Comparison of ENCODE assay signal across 27 cellular contexts in genomic region chr19:6078068-6078467, GRCh38. TPM values are rescaled to one million over a fixed set of nuclear protein-coding genes. Genes with fewer than 3 reads are reported as not detected.
DNase-seq lines count a peak whose midpoint lies in the region; ATAC-seq, FAIRE-seq and TF ChIP-seq lines count a peak whose summit lies in the region.
"Had no signal": no experiment of that assay in that cellular context is flagged by ENCODE, and none has a peak within 500 bp of the region (broad histone marks: within the 10 kb centered on the region; RNA-seq: fewer than 3 reads in every experiment).

No MANE protein-coding gene starts in this region.

- H3K4me1 Mint-ChIP-seq in progenitor cell of endocrine pancreas (ENCODE audit: low read depth), result peaks cover 23% of the 10 kb centered on the region

- no peaks in the 10 kb centered on the region for H3K9me3 Mint-ChIP-seq in progenitor cell of endocrine pancreas (ENCODE audit: low read depth)

- no peak for TF ChIP-seq CTCF in RWPE2 (IDR thresholded peaks at IDR 0.05; ENCODE audit: poor library complexity, severe bottlenecking)
- TF ChIP-seq CTCF in gastroesophageal sphincter (IDR thresholded peaks at IDR 0.05), result no peak
- TF ChIP-seq CTCF in progenitor cell of endocrine pancreas (IDR thresholded peaks at IDR 0.05; ENCODE audit: unreplicated experiment), result no peak

- H3K4me2 ChIP-seq in GM23248 (ENCODE audit: unreplicated experiment), result no peak overlapping the region

- H3K4me1 ChIP-seq in GM23248 (ENCODE audit: insufficient read depth) (peaks cover 20% of the 10 kb centered on the region), RWPE2 (ENCODE audit: insufficient read depth, poor library complexity, severe bottlenecking) (peaks cover 16% of the 10 kb centered on the region), gastroesophageal sphincter (peaks cover 0 to 81% (median 24%) of the 10 kb centered on the region in 3 donors)

- no peak for TF ChIP-seq POLR2A in gastroesophageal sphincter (IDR thresholded peaks at IDR 0.05)

- H3K27me3 Mint-ChIP-seq in progenitor cell of endocrine pancreas, result no peaks in the 10 kb centered on the region
- H3K27me3 Mint-ChIP-seq: CD4-positive, CD25-positive, alpha-beta regulatory T cell had no signal

- no peak overlapping the region for H2AFZ ChIP-seq in GM23248

- no peak for DNase-seq in GM23248
- no peak for DNase-seq in RWPE2 (ENCODE audit: low spot score)
- DNase-seq in progenitor cell of endocrine pancreas (ENCODE audit: low spot score, unreplicated experiment), result no peak
- no peak for DNase-seq in urothelium cell line (ENCODE audit: low spot score)
- DNase-seq in NCI-H1436 (lab: John Stamatoyannopoulos, UW), result no peak
- DNase-seq in NCI-H446 (lab: John Stamatoyannopoulos, UW), result no peak
- DNase-seq: CD4-positive, CD25-positive, alpha-beta regulatory T cell; EL; GF-D8; KG1; NCI-H1092 treated with DMSO at 0.1 percent for 48 hours; NCI-H146; NCI-H2029; NCI-H2227 treated with DMSO at 0.1 percent for 48 hours; NCI-H510A treated with DMSO at 0.1 percent for 48 hours; NCI-H748 treated with DMSO at 0.1 percent for 48 hours; NK-92 treated with Interleukin-12 subunit alpha and Interleukin-12 subunit beta, amount 100 ng/mL, for 24 hours; Right ventricle myocardium superior had no signal

- H3K36me3 ChIP-seq in GM23248 (ENCODE audit: low read depth) (no peaks in the 10 kb centered on the region), RWPE2 (ENCODE audit: low read depth) (no peaks in the 10 kb centered on the region), gastroesophageal sphincter (no peaks in the 10 kb centered on the region)

- no peaks in the 10 kb centered on the region for H3K9me2 ChIP-seq in GM23248 (ENCODE audit: insufficient read depth)

- no peak overlapping the region for H3K4me3 ChIP-seq in GM23248
- no peak overlapping the region for H3K4me3 ChIP-seq in RWPE2 (ENCODE audit: severe bottlenecking)
- H3K4me3 ChIP-seq in gastroesophageal sphincter, result no peak overlapping the region

- in situ Hi-C loops in GM23248 (cut with MboI), result no loop called here

- no peak overlapping the region for H3K4me3 Mint-ChIP-seq in progenitor cell of endocrine pancreas (ENCODE audit: low read depth)
- H3K4me3 Mint-ChIP-seq: CD4-positive, CD25-positive, alpha-beta regulatory T cell had no signal

- no peak for ATAC-seq in RWPE2 (ENCODE audit: low read depth)
- no peak for ATAC-seq in gastroesophageal sphincter
- ATAC-seq: HepG2, Panc1 had no signal

- H3K27ac ChIP-seq in GM23248, result peak overlapping the region; percentile 98; the same call in 1 of the 2 replicates
- peak overlapping the region; percentile 87 for H3K27ac ChIP-seq in RWPE2 (ENCODE audit: poor library complexity, severe bottlenecking)
- peak overlapping the region in 3 of 4 donors; percentile 60 to 98 (median 96) for H3K27ac ChIP-seq in gastroesophageal sphincter

- WGBS in GM23248 (ENCODE audit: low coverage in 1 of 2, low lambda C conversion rate in 2 of 2, missing lambda C conversion rate in 2 of 2), 2 experiments, result 97 to 98% methylated on average over 4 of the region's 4 CpGs
- 70 to 79% methylated on average over 2 to 4 of the region's 4 CpGs for WGBS in gastroesophageal sphincter (ENCODE audit: low coverage in 1 of 2), 2 donors

- no peaks in the 10 kb centered on the region for H3K27me3 ChIP-seq in GM23248 (replicated peaks; ENCODE audit: insufficient read depth)
- no peaks in the 10 kb centered on the region for H3K27me3 ChIP-seq in RWPE2 (ENCODE audit: insufficient read depth, poor library complexity, severe bottlenecking)
- no peaks in the 10 kb centered on the region for H3K27me3 ChIP-seq in gastroesophageal sphincter

- no peak for FAIRE-seq in urothelium cell line (lab: Jason Lieb, UNC)
- FAIRE-seq: A204.1, GM19239, H54, HepG2 had no signal

- H3K79me2 ChIP-seq in GM23248 (ENCODE audit: insufficient read depth), result peaks cover 11% of the 10 kb centered on the region; the same call in 1 of the 2 replicates

- no peaks in the 10 kb centered on the region for H4K20me1 ChIP-seq in GM23248 (ENCODE audit: insufficient read depth)

- peaks cover 27% of the 10 kb centered on the region for H3F3A ChIP-seq in GM23248 (ENCODE audit: insufficient read depth)

- H3K36me3 Mint-ChIP-seq in progenitor cell of endocrine pancreas (ENCODE audit: insufficient read depth), result no peaks in the 10 kb centered on the region
- H3K36me3 Mint-ChIP-seq: CD4-positive, CD25-positive, alpha-beta regulatory T cell had no signal

- no peak for TF ChIP-seq EP300 in gastroesophageal sphincter (IDR thresholded peaks at IDR 0.05)

- no peak overlapping the region for H3K9ac ChIP-seq in GM23248

- H3K9me3 ChIP-seq in GM23248 (ENCODE audit: low read depth) (no peaks in the 10 kb centered on the region), RWPE2 (ENCODE audit: severe bottlenecking) (no peaks in the 10 kb centered on the region), gastroesophageal sphincter (no peaks in the 10 kb centered on the region)

- peak overlapping the region; percentile 7 for H3K27ac Mint-ChIP-seq in progenitor cell of endocrine pancreas
- H3K27ac Mint-ChIP-seq: CD4-positive, CD25-positive, alpha-beta regulatory T cell had no signal

RNA-seq across cellular contexts. Expression of gene RFX2, which starts 32.2 kb away (rescaled TPM):
- 10.2 and 13.1 TPM in 2 replicates for total RNA-seq in GM23248 (2014; rRNA removed; shearing (Covaris generic))
- polyA plus RNA-seq in GM23248 (2016; fragmentation: Nextera tagmentation; extraction: Ambion mirVana), result 11.3 and 11.7 TPM in 2 replicates
- total RNA-seq in gastroesophageal sphincter (10 to 100 TPM; 18.7 to 49.1 (median 37.6) TPM), progenitor cell of endocrine pancreas (24.2 and 24.8 TPM in 2 replicates)

RNA-seq across cellular contexts. Expression of gene ACSBG2, which starts 57.4 kb away (rescaled TPM):
- total RNA-seq in GM23248 (2014; rRNA removed; shearing (Covaris generic)), result not detected in 2 replicates
- not detected in 2 replicates for polyA plus RNA-seq in GM23248 (2016; fragmentation: Nextera tagmentation; extraction: Ambion mirVana)
- 1 to 10 TPM in 2 of 4 donors, under 1 TPM in 1, not detected in 1; 0.47 to 2.0 (median 1.6) TPM for total RNA-seq in gastroesophageal sphincter
- not detected in 2 replicates for total RNA-seq in progenitor cell of endocrine pancreas
- total RNA-seq: CD4-positive, CD25-positive, alpha-beta regulatory T cell; HepG2; HT-29; Right ventricle myocardium superior; SK-MEL-5 had no signal
- polyA plus RNA-seq: BJ; CD4-positive, CD25-positive, alpha-beta regulatory T cell; HepG2 had no signal
